Comparison of ENCODE assay signal across 1 cellular context in the genomic region with DNA sequence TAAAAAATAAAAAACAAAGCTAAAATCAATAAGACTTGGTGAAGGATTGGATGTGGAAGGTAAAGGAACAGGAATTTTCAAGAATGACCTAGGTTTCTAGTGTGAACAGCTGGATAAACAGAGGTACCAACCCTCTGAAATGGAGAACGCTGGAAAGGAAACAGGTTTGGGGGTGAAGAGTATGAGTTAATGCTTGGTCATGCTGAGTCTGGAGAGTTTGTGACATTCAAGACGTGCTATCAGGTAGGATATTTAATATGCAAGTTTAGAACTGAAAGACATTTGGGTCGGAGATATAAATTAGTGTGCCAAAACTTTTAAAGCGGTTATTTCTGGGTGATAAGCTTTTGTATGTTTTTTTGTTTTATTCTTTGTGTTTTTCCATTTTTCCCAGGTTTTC.
TF ChIP-seq lines count a peak whose summit lies in the region.

No MANE protein-coding gene starts in this region.

TF ChIP-seq in K562, 482 proteins besides CTCF, POLR2A, EP300 and RAD21 (continued from another document):
- TF ChIP-seq, protein P1, sequence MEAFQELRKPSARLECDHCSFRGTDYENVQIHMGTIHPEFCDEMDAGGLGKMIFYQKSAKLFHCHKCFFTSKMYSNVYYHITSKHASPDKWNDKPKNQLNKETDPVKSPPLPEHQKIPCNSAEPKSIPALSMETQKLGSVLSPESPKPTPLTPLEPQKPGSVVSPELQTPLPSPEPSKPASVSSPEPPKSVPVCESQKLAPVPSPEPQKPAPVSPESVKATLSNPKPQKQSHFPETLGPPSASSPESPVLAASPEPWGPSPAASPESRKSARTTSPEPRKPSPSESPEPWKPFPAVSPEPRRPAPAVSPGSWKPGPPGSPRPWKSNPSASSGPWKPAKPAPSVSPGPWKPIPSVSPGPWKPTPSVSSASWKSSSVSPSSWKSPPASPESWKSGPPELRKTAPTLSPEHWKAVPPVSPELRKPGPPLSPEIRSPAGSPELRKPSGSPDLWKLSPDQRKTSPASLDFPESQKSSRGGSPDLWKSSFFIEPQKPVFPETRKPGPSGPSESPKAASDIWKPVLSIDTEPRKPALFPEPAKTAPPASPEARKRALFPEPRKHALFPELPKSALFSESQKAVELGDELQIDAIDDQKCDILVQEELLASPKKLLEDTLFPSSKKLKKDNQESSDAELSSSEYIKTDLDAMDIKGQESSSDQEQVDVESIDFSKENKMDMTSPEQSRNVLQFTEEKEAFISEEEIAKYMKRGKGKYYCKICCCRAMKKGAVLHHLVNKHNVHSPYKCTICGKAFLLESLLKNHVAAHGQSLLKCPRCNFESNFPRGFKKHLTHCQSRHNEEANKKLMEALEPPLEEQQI (IDR thresholded peaks at IDR 0.05), result no peak
- TF ChIP-seq SLC30A9 (CRISPR knock-in tag; IDR thresholded peaks at IDR 0.05) (no peak), CBX8 (IDR thresholded peaks at IDR 0.05; ENCODE audit: borderline replicate concordance, extremely low read depth, low read depth, low read length, poor library complexity, severe bottlenecking) (no peak), MAFF (IDR thresholded peaks at IDR 0.05; ENCODE audit: low read length) (peak; percentile 18; the same call in 1 of the 2 replicates), NBN (IDR thresholded peaks at IDR 0.05; ENCODE audit: low read depth) (no peak), DPF2 (IDR thresholded peaks at IDR 0.05) (0 out of 2 replicates have a peak, but pooled peaks have one; percentile 16), SMARCA4 (IDR thresholded peaks at IDR 0.05) (0 out of 2 replicates have a peak, but pooled peaks have one; percentile 28), MAFG (tag; conservative IDR thresholded peaks at IDR 0.05) (peak; percentile 81), ADNP (tag; IDR thresholded peaks at IDR 0.05) (no peak), RAD51 (IDR thresholded peaks at IDR 0.05; ENCODE audit: borderline replicate concordance, low read depth) (no peak), ETV1 (tag; conservative IDR thresholded peaks at IDR 0.05; ENCODE audit: low read depth) (no peak), DIDO1 (tag; IDR thresholded peaks at IDR 0.05; ENCODE audit: low read depth) (no peak), ZNF282 (CRISPR knock-in tag; IDR thresholded peaks at IDR 0.05) (no peak), BCL6 (CRISPR knock-in tag; IDR thresholded peaks at IDR 0.05) (no peak), FOXM1 (IDR thresholded peaks at IDR 0.05; ENCODE audit: low read depth) (no peak), FOXM1 (CRISPR knock-in tag; IDR thresholded peaks at IDR 0.05; ENCODE audit: low read depth) (no peak), NFE2 (IDR thresholded peaks at IDR 0.05; ENCODE audit: low read depth) (peak; percentile 49), C11orf30 (IDR thresholded peaks at IDR 0.05; ENCODE audit: low read depth) (peak; percentile 81), HNRNPUL1 (IDR thresholded peaks at IDR 0.05; ENCODE audit: low read length) (no peak), ZFP36 (IDR thresholded peaks at IDR 0.05; ENCODE audit: low read depth, low read length, partially characterized antibody) (no peak)
- TF ChIP-seq, protein P2, sequence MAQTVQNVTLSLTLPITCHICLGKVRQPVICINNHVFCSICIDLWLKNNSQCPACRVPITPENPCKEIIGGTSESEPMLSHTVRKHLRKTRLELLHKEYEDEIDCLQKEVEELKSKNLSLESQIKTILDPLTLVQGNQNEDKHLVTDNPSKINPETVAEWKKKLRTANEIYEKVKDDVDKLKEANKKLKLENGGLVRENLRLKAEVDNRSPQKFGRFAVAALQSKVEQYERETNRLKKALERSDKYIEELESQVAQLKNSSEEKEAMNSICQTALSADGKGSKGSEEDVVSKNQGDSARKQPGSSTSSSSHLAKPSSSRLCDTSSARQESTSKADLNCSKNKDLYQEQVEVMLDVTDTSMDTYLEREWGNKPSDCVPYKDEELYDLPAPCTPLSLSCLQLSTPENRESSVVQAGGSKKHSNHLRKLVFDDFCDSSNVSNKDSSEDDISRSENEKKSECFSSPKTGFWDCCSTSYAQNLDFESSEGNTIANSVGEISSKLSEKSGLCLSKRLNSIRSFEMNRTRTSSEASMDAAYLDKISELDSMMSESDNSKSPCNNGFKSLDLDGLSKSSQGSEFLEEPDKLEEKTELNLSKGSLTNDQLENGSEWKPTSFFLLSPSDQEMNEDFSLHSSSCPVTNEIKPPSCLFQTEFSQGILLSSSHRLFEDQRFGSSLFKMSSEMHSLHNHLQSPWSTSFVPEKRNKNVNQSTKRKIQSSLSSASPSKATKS (CRISPR knock-in tag; IDR thresholded peaks at IDR 0.05), result no peak
- TF ChIP-seq, protein P3, sequence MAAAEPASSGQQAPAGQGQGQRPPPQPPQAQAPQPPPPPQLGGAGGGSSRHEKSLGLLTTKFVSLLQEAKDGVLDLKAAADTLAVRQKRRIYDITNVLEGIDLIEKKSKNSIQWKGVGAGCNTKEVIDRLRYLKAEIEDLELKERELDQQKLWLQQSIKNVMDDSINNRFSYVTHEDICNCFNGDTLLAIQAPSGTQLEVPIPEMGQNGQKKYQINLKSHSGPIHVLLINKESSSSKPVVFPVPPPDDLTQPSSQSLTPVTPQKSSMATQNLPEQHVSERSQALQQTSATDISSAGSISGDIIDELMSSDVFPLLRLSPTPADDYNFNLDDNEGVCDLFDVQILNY (CRISPR knock-in tag; IDR thresholded peaks at IDR 0.05), result no peak
- TF ChIP-seq, protein P4, sequence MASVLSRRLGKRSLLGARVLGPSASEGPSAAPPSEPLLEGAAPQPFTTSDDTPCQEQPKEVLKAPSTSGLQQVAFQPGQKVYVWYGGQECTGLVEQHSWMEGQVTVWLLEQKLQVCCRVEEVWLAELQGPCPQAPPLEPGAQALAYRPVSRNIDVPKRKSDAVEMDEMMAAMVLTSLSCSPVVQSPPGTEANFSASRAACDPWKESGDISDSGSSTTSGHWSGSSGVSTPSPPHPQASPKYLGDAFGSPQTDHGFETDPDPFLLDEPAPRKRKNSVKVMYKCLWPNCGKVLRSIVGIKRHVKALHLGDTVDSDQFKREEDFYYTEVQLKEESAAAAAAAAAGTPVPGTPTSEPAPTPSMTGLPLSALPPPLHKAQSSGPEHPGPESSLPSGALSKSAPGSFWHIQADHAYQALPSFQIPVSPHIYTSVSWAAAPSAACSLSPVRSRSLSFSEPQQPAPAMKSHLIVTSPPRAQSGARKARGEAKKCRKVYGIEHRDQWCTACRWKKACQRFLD (CRISPR knock-in tag; IDR thresholded peaks at IDR 0.05), result no peak
- TF ChIP-seq, protein P5, sequence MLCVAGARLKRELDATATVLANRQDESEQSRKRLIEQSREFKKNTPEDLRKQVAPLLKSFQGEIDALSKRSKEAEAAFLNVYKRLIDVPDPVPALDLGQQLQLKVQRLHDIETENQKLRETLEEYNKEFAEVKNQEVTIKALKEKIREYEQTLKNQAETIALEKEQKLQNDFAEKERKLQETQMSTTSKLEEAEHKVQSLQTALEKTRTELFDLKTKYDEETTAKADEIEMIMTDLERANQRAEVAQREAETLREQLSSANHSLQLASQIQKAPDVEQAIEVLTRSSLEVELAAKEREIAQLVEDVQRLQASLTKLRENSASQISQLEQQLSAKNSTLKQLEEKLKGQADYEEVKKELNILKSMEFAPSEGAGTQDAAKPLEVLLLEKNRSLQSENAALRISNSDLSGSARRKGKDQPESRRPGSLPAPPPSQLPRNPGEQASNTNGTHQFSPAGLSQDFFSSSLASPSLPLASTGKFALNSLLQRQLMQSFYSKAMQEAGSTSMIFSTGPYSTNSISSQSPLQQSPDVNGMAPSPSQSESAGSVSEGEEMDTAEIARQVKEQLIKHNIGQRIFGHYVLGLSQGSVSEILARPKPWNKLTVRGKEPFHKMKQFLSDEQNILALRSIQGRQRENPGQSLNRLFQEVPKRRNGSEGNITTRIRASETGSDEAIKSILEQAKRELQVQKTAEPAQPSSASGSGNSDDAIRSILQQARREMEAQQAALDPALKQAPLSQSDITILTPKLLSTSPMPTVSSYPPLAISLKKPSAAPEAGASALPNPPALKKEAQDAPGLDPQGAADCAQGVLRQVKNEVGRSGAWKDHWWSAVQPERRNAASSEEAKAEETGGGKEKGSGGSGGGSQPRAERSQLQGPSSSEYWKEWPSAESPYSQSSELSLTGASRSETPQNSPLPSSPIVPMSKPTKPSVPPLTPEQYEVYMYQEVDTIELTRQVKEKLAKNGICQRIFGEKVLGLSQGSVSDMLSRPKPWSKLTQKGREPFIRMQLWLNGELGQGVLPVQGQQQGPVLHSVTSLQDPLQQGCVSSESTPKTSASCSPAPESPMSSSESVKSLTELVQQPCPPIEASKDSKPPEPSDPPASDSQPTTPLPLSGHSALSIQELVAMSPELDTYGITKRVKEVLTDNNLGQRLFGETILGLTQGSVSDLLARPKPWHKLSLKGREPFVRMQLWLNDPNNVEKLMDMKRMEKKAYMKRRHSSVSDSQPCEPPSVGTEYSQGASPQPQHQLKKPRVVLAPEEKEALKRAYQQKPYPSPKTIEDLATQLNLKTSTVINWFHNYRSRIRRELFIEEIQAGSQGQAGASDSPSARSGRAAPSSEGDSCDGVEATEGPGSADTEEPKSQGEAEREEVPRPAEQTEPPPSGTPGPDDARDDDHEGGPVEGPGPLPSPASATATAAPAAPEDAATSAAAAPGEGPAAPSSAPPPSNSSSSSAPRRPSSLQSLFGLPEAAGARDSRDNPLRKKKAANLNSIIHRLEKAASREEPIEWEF (CRISPR knock-in tag; IDR thresholded peaks at IDR 0.05), result no peak
- TF ChIP-seq, protein P6, sequence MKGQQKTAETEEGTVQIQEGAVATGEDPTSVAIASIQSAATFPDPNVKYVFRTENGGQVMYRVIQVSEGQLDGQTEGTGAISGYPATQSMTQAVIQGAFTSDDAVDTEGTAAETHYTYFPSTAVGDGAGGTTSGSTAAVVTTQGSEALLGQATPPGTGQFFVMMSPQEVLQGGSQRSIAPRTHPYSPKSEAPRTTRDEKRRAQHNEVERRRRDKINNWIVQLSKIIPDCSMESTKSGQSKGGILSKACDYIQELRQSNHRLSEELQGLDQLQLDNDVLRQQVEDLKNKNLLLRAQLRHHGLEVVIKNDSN (CRISPR knock-in tag; IDR thresholded peaks at IDR 0.05), result no peak
- TF ChIP-seq, protein P7, sequence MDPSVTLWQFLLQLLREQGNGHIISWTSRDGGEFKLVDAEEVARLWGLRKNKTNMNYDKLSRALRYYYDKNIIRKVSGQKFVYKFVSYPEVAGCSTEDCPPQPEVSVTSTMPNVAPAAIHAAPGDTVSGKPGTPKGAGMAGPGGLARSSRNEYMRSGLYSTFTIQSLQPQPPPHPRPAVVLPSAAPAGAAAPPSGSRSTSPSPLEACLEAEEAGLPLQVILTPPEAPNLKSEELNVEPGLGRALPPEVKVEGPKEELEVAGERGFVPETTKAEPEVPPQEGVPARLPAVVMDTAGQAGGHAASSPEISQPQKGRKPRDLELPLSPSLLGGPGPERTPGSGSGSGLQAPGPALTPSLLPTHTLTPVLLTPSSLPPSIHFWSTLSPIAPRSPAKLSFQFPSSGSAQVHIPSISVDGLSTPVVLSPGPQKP (CRISPR knock-in tag; IDR thresholded peaks at IDR 0.05), result no peak
- TF ChIP-seq, protein P8, sequence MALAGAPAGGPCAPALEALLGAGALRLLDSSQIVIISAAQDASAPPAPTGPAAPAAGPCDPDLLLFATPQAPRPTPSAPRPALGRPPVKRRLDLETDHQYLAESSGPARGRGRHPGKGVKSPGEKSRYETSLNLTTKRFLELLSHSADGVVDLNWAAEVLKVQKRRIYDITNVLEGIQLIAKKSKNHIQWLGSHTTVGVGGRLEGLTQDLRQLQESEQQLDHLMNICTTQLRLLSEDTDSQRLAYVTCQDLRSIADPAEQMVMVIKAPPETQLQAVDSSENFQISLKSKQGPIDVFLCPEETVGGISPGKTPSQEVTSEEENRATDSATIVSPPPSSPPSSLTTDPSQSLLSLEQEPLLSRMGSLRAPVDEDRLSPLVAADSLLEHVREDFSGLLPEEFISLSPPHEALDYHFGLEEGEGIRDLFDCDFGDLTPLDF (CRISPR knock-in tag; IDR thresholded peaks at IDR 0.05), result no peak
- TF ChIP-seq, protein P9, sequence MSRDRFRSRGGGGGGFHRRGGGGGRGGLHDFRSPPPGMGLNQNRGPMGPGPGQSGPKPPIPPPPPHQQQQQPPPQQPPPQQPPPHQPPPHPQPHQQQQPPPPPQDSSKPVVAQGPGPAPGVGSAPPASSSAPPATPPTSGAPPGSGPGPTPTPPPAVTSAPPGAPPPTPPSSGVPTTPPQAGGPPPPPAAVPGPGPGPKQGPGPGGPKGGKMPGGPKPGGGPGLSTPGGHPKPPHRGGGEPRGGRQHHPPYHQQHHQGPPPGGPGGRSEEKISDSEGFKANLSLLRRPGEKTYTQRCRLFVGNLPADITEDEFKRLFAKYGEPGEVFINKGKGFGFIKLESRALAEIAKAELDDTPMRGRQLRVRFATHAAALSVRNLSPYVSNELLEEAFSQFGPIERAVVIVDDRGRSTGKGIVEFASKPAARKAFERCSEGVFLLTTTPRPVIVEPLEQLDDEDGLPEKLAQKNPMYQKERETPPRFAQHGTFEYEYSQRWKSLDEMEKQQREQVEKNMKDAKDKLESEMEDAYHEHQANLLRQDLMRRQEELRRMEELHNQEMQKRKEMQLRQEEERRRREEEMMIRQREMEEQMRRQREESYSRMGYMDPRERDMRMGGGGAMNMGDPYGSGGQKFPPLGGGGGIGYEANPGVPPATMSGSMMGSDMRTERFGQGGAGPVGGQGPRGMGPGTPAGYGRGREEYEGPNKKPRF (IDR thresholded peaks at IDR 0.05; ENCODE audit: low read depth, low read length), result no peak
